In the genomic region with DNA sequence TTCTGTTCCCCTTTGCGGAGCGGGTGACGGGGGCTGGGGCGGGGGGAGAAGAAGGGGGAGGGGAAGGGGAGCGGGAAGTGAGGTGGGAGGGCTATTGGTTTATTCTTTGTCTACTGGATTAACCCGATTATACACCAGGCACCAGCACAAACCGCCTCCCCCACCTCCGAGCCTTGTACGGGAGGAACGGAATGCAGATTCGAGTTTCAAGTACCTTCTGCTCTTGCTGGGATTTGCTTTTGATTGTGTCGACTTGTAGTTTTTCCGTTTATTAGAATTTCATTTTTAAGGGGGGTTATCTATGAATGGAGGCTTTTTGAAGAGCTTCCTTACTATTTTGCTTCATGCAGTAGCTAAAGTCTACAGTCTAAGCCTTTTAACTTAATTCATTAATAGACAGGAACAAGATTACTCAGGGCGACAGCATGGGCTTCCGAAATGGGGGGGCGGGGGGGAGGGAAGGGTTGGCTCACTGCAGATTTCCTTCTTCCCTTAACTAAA, we compare ENCODE assay signal across 8 cellular contexts. TPM values are rescaled to one million over a fixed set of nuclear protein-coding genes. Genes with fewer than 3 reads are reported as not detected.
A peak's percentile ranks its signal among the peaks of the same experiment; 100 is the strongest.
DNase-seq lines count a peak whose midpoint lies in the region; ATAC-seq, FAIRE-seq and TF ChIP-seq lines count a peak whose summit lies in the region.

No MANE protein-coding gene starts in this region.

- TF ChIP-seq CTCF in bronchial epithelial cell (IDR thresholded peaks at IDR 0.05; ENCODE audit: insufficient read depth, low read length, severe bottlenecking) (no peak), kidney (IDR thresholded peaks at IDR 0.05; ENCODE audit: borderline replicate concordance, extremely low read depth, insufficient read depth) (no peak), natural killer cell (IDR thresholded peaks at IDR 0.05) (no peak)

- peak; percentile 10 for DNase-seq in NCI-H510A treated with DMSO at 0.1 percent for 48 hours (lab: John Stamatoyannopoulos, UW)
- DNase-seq in NCI-H510A (lab: John Stamatoyannopoulos, UW): no peak
- peak; percentile 8 for DNase-seq in NCI-H69 (lab: John Stamatoyannopoulos, UW)
- DNase-seq in bronchial epithelial cell (ENCODE audit: low read depth): peak; percentile 21
- no peak for DNase-seq in kidney
- DNase-seq in stimulated activated naive B cell treated with anti-CD40 and anti-IgM and Interleukin-4, amounts not matched to agents 10 μg/mL and 1 μg/mL and 100 μg/mL, for 72 hours: no peak
- no peak for DNase-seq in natural killer cell

- FAIRE-seq in bronchial epithelial cell (lab: Jason Lieb, UNC) (no peak), kidney (lab: Jason Lieb, UNC) (no peak)

- intact Hi-C loops in kidney (cut with DNase I): no loop called here
- intact Hi-C loops in natural killer cell (cut with micrococcal nuclease): no loop called here

- peaks cover 0 to 11% of the 10 kb centered on the region in 2 donors for H3K4me1 ChIP-seq in kidney (ENCODE audit: control insufficient read depth in 1 of 2, insufficient read depth in 1 of 2, low read depth in 1 of 2, low read length in 2 of 2)

- H3K4me3 Mint-ChIP-seq in stimulated activated naive B cell treated with anti-CD40 and anti-IgM and Interleukin-4, amounts not matched to agents 10 μg/mL and 1 μg/mL and 100 μg/mL, for 72 hours: peak overlapping the region in 1 of 2 donors; percentile 59
- no peak overlapping the region for H3K4me3 Mint-ChIP-seq in natural killer cell

- H3K9me3 ChIP-seq in kidney (ENCODE audit: control insufficient read depth in 1 of 2, low read length in 2 of 2): no peaks in the 10 kb centered on the region

- peaks cover 14 to 20% of the 10 kb centered on the region in 2 donors for H3K4me1 Mint-ChIP-seq in stimulated activated naive B cell treated with anti-CD40 and anti-IgM and Interleukin-4, amounts not matched to agents 10 μg/mL and 1 μg/mL and 100 μg/mL, for 72 hours
- peaks cover 22 to 30% of the 10 kb centered on the region in 2 donors for H3K4me1 Mint-ChIP-seq in natural killer cell

- H3K4me3 ChIP-seq in bronchial epithelial cell (ENCODE audit: low read depth, low read length) (peak overlapping the region; percentile 83), kidney (ENCODE audit: low read length in 2 of 2) (peak overlapping the region; percentile 76 to 80)

- peaks cover 6 to 8% of the 10 kb centered on the region in 2 donors for H3K36me3 Mint-ChIP-seq in stimulated activated naive B cell treated with anti-CD40 and anti-IgM and Interleukin-4, amounts not matched to agents 10 μg/mL and 1 μg/mL and 100 μg/mL, for 72 hours
- H3K36me3 Mint-ChIP-seq in natural killer cell: no peaks in the 10 kb centered on the region

- peak overlapping the region; percentile 92 to 93 for H3K27ac ChIP-seq in kidney (ENCODE audit: low read depth in 2 of 2, low read length in 2 of 2)

- H3K27me3 ChIP-seq in bronchial epithelial cell (ENCODE audit: control insufficient read depth, insufficient read depth, low read length): no peaks in the 10 kb centered on the region

- peak in 1 of 2 donors; percentile 3 for ATAC-seq in stimulated activated naive B cell treated with anti-CD40 and anti-IgM and Interleukin-4, amounts not matched to agents 10 μg/mL and 1 μg/mL and 100 μg/mL, for 72 hours (replicated peaks)
- ATAC-seq in natural killer cell (no peak), GM18519 (IDR thresholded peaks at IDR 0.05; ENCODE audit: low FRiP score, unreplicated experiment) (no peak)

- peak overlapping the region in 1 of 2 donors; percentile 70 for H3K9ac ChIP-seq in kidney (ENCODE audit: low read length in 2 of 2)

- peaks cover 18 to 26% of the 10 kb centered on the region in 2 donors for H3K27me3 Mint-ChIP-seq in stimulated activated naive B cell treated with anti-CD40 and anti-IgM and Interleukin-4, amounts not matched to agents 10 μg/mL and 1 μg/mL and 100 μg/mL, for 72 hours
- H3K27me3 Mint-ChIP-seq in natural killer cell (ENCODE audit: low read depth in 2 of 2): peaks cover 13 to 18% of the 10 kb centered on the region in 2 donors

- H3K9me3 Mint-ChIP-seq in stimulated activated naive B cell treated with anti-CD40 and anti-IgM and Interleukin-4, amounts not matched to agents 10 μg/mL and 1 μg/mL and 100 μg/mL, for 72 hours: no peaks in the 10 kb centered on the region
- H3K9me3 Mint-ChIP-seq in natural killer cell: no peaks in the 10 kb centered on the region

- H3K27ac Mint-ChIP-seq in stimulated activated naive B cell treated with anti-CD40 and anti-IgM and Interleukin-4, amounts not matched to agents 10 μg/mL and 1 μg/mL and 100 μg/mL, for 72 hours: peak overlapping the region; percentile 59
- peak overlapping the region in 1 of 2 donors; percentile 24 for H3K27ac Mint-ChIP-seq in natural killer cell

- H3K36me3 ChIP-seq in bronchial epithelial cell (ENCODE audit: control insufficient read depth, insufficient read depth, low read length) (peaks cover 2% of the 10 kb centered on the region), kidney (ENCODE audit: control insufficient read depth in 1 of 2, insufficient read depth in 2 of 2, low read length in 2 of 2) (peaks cover 0 to 3% of the 10 kb centered on the region in 2 donors)

RNA-seq across cellular contexts. Expression of a gene that starts 0.9 kb away (rescaled TPM):
- total RNA-seq in bronchial epithelial cell (3.1 and 4.7 TPM in 2 replicates), kidney (26.2 TPM), natural killer cell (1 to 10 TPM; 2.7 to 7.3 (median 3.0) TPM)
- polyA plus RNA-seq in kidney (ENCODE audit: insufficient read depth, low read depth, low replicate concordance): 10.6 TPM

Comparison
In these comparisons a context has a peak if more than half of its experiments do, and no peak if none do; other contexts are left out.
1. DNase-seq: peak in NCI-H510A treated with DMSO at 0.1 percent for 48 hours (single experiment), NCI-H69 (single experiment) and bronchial epithelial cell (single experiment); none in NCI-H510A (single experiment), kidney (single experiment), stimulated activated naive B cell treated with anti-CD40 and anti-IgM and Interleukin-4, amounts not matched to agents 10 μg/mL and 1 μg/mL and 100 μg/mL, for 72 hours (single experiment) and natural killer cell (single experiment).